Comparison of ENCODE assay signal across 1 cellular context in the genomic region with DNA sequence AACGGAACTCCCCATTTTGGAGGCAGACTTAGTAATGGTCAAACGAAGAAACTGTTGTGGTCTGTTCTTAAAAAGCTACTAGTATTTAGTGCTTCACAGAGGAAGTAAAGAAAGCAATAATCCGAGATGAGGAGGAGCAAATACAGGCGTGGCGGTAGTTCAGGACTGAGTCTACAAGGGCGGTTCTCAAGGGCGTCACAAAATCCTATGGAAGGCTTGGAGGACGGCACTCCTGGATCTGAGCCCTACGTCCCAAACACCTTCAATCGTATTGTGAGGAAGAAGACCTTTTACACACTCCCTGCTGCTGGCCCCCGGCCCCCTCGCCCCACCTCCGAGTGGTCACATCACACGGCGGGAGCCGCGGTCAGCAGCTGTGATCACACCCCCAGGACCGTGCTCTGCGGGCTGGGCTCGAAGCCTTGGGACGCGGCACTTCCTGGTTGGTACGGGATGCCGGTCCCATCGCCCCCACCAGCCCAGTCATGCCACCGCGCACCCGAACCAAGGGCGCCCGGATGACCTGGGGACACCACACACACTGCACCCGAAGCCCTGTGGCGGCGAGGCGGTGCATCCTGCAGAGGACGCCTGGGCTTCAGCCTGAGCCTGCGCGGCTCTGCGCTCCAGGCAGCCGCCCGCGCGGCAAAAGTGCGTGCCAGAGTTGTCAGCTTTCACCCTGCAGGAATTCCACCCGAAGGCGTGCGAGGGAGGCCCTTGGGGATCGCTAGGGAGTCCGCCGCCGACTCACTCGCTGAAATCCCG.
TF ChIP-seq lines count a peak whose summit lies in the region.

No MANE protein-coding gene starts in this region.

TF ChIP-seq in K562, 482 proteins besides CTCF, POLR2A, EP300 and RAD21 (continued from another document and continues in another):
- TF ChIP-seq, protein P1, sequence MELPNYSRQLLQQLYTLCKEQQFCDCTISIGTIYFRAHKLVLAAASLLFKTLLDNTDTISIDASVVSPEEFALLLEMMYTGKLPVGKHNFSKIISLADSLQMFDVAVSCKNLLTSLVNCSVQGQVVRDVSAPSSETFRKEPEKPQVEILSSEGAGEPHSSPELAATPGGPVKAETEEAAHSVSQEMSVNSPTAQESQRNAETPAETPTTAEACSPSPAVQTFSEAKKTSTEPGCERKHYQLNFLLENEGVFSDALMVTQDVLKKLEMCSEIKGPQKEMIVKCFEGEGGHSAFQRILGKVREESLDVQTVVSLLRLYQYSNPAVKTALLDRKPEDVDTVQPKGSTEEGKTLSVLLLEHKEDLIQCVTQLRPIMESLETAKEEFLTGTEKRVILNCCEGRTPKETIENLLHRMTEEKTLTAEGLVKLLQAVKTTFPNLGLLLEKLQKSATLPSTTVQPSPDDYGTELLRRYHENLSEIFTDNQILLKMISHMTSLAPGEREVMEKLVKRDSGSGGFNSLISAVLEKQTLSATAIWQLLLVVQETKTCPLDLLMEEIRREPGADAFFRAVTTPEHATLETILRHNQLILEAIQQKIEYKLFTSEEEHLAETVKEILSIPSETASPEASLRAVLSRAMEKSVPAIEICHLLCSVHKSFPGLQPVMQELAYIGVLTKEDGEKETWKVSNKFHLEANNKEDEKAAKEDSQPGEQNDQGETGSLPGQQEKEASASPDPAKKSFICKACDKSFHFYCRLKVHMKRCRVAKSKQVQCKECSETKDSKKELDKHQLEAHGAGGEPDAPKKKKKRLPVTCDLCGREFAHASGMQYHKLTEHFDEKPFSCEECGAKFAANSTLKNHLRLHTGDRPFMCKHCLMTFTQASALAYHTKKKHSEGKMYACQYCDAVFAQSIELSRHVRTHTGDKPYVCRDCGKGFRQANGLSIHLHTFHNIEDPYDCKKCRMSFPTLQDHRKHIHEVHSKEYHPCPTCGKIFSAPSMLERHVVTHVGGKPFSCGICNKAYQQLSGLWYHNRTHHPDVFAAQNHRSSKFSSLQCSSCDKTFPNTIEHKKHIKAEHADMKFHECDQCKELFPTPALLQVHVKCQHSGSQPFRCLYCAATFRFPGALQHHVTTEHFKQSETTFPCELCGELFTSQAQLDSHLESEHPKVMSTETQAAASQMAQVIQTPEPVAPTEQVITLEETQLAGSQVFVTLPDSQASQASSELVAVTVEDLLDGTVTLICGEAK (IDR thresholded peaks at IDR 0.05), result no peak
- TF ChIP-seq, protein P1 (CRISPR knock-in tag; IDR thresholded peaks at IDR 0.05), result no peak
- no peak for TF ChIP-seq ZNF408 (CRISPR knock-in tag; IDR thresholded peaks at IDR 0.05; ENCODE audit: low read depth)
- no peak; the same call in 1 of the 2 replicates for TF ChIP-seq CBFA2T2 (conservative IDR thresholded peaks at IDR 0.05)
- TF ChIP-seq ADNP (tag; IDR thresholded peaks at IDR 0.05), result no peak
- TF ChIP-seq BRD9 (IDR thresholded peaks at IDR 0.05; ENCODE audit: low read depth, partially characterized antibody), result peak; percentile 52
- no peak for TF ChIP-seq BDP1 (IDR thresholded peaks at IDR 0.05; ENCODE audit: insufficient read depth, insufficient read length)
- TF ChIP-seq PHF21A (IDR thresholded peaks at IDR 0.05; ENCODE audit: borderline replicate concordance, low read depth), result no peak
- no peak for TF ChIP-seq GTF2A2 (tag; IDR thresholded peaks at IDR 0.05)
- TF ChIP-seq CCAR2 (IDR thresholded peaks at IDR 0.05; ENCODE audit: low read depth, low read length), result no peak
- TF ChIP-seq SAFB2 (IDR thresholded peaks at IDR 0.05; ENCODE audit: borderline replicate concordance, low read depth, low read length, severe bottlenecking), result no peak
- peak in 1 of 2 experiments; percentile 80; a peak in 1 of 4 replicates for TF ChIP-seq TEAD1 (CRISPR knock-in tag; IDR thresholded peaks at IDR 0.05)
- no peak for TF ChIP-seq RB1 (IDR thresholded peaks at IDR 0.05; ENCODE audit: low read depth)
- TF ChIP-seq MAZ (CRISPR knock-in tag; conservative IDR thresholded peaks at IDR 0.05 in 1 of 2, IDR thresholded peaks at IDR 0.05 in 1 of 2), result peak in 1 of 2 experiments; percentile 18; a peak in 3 of 4 replicates
- TF ChIP-seq, protein P2, sequence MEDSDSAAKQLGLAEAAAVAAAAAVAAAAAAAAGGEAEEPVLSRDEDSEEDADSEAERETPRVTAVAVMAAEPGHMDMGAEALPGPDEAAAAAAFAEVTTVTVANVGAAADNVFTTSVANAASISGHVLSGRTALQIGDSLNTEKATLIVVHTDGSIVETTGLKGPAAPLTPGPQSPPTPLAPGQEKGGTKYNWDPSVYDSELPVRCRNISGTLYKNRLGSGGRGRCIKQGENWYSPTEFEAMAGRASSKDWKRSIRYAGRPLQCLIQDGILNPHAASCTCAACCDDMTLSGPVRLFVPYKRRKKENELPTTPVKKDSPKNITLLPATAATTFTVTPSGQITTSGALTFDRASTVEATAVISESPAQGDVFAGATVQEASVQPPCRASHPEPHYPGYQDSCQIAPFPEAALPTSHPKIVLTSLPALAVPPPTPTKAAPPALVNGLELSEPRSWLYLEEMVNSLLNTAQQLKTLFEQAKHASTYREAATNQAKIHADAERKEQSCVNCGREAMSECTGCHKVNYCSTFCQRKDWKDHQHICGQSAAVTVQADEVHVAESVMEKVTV (CRISPR knock-in tag; IDR thresholded peaks at IDR 0.05), result no peak
- TF ChIP-seq NCOA2 (IDR thresholded peaks at IDR 0.05; ENCODE audit: partially characterized antibody in 2 of 2), result no peak
- TF ChIP-seq, protein P3, sequence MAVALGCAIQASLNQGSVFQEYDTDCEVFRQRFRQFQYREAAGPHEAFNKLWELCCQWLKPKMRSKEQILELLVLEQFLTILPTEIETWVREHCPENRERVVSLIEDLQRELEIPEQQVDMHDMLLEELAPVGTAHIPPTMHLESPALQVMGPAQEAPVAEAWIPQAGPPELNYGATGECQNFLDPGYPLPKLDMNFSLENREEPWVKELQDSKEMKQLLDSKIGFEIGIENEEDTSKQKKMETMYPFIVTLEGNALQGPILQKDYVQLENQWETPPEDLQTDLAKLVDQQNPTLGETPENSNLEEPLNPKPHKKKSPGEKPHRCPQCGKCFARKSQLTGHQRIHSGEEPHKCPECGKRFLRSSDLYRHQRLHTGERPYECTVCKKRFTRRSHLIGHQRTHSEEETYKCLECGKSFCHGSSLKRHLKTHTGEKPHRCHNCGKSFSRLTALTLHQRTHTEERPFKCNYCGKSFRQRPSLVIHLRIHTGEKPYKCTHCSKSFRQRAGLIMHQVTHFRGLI (CRISPR knock-in tag; IDR thresholded peaks at IDR 0.05), result no peak
- TF ChIP-seq EZH2 (IDR thresholded peaks at IDR 0.05; ENCODE audit: borderline replicate concordance, low read depth, low read length), result no peak
- no peak for TF ChIP-seq PTRF (tag; IDR thresholded peaks at IDR 0.05)
- TF ChIP-seq HMG20A (CRISPR knock-in tag; conservative IDR thresholded peaks at IDR 0.05), result no peak
- no peak for TF ChIP-seq KHSRP (IDR thresholded peaks at IDR 0.05)
- TF ChIP-seq HDGF (IDR thresholded peaks at IDR 0.05), result no peak
- TF ChIP-seq ZNF583 (CRISPR knock-in tag; IDR thresholded peaks at IDR 0.05), result peak; percentile 73; the same call in 1 of the 2 replicates
- TF ChIP-seq SMARCE1 (IDR thresholded peaks at IDR 0.05), result no peak
- TF ChIP-seq, protein P4, sequence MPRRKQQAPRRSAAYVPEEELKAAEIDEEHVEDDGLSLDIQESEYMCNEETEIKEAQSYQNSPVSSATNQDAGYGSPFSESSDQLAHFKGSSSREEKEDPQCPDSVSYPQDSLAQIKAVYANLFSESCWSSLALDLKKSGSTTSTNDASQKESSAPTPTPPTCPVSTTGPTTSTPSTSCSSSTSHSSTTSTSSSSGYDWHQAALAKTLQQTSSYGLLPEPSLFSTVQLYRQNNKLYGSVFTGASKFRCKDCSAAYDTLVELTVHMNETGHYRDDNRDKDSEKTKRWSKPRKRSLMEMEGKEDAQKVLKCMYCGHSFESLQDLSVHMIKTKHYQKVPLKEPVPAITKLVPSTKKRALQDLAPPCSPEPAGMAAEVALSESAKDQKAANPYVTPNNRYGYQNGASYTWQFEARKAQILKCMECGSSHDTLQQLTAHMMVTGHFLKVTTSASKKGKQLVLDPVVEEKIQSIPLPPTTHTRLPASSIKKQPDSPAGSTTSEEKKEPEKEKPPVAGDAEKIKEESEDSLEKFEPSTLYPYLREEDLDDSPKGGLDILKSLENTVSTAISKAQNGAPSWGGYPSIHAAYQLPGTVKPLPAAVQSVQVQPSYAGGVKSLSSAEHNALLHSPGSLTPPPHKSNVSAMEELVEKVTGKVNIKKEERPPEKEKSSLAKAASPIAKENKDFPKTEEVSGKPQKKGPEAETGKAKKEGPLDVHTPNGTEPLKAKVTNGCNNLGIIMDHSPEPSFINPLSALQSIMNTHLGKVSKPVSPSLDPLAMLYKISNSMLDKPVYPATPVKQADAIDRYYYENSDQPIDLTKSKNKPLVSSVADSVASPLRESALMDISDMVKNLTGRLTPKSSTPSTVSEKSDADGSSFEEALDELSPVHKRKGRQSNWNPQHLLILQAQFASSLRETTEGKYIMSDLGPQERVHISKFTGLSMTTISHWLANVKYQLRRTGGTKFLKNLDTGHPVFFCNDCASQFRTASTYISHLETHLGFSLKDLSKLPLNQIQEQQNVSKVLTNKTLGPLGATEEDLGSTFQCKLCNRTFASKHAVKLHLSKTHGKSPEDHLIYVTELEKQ (CRISPR knock-in tag; IDR thresholded peaks at IDR 0.05), result no peak
- no peak for TF ChIP-seq KAT2B (IDR thresholded peaks at IDR 0.05; ENCODE audit: low read depth, low read length)
- no peak for TF ChIP-seq DDX20 (tag; IDR thresholded peaks at IDR 0.05; ENCODE audit: low read depth)
- no peak for TF ChIP-seq ZC3H8 (IDR thresholded peaks at IDR 0.05)
- TF ChIP-seq, protein P5, sequence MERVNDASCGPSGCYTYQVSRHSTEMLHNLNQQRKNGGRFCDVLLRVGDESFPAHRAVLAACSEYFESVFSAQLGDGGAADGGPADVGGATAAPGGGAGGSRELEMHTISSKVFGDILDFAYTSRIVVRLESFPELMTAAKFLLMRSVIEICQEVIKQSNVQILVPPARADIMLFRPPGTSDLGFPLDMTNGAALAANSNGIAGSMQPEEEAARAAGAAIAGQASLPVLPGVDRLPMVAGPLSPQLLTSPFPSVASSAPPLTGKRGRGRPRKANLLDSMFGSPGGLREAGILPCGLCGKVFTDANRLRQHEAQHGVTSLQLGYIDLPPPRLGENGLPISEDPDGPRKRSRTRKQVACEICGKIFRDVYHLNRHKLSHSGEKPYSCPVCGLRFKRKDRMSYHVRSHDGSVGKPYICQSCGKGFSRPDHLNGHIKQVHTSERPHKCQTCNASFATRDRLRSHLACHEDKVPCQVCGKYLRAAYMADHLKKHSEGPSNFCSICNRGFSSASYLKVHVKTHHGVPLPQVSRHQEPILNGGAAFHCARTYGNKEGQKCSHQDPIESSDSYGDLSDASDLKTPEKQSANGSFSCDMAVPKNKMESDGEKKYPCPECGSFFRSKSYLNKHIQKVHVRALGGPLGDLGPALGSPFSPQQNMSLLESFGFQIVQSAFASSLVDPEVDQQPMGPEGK (CRISPR knock-in tag; IDR thresholded peaks at IDR 0.05; ENCODE audit: borderline replicate concordance), result no peak
- no peak for TF ChIP-seq ZNF311 (CRISPR knock-in tag; IDR thresholded peaks at IDR 0.05)
- no peak for TF ChIP-seq HMGN3 (IDR thresholded peaks at IDR 0.05; ENCODE audit: borderline replicate concordance, extremely low read depth, insufficient read length, low read depth, low read length)
- TF ChIP-seq ZNF785 (CRISPR knock-in tag; IDR thresholded peaks at IDR 0.05), result no peak
- no peak for TF ChIP-seq ASH1L (IDR thresholded peaks at IDR 0.05; ENCODE audit: borderline replicate concordance, low read depth, partially characterized antibody)
- TF ChIP-seq CC2D1A (IDR thresholded peaks at IDR 0.05), result no peak
- TF ChIP-seq RBM22 (IDR thresholded peaks at IDR 0.05; ENCODE audit: low read depth, low read length, poor library complexity, severe bottlenecking), result peak; percentile 56
- TF ChIP-seq CHD1 (IDR thresholded peaks at IDR 0.05; ENCODE audit: low read length), result no peak
- TF ChIP-seq SMARCC2 (IDR thresholded peaks at IDR 0.05; ENCODE audit: low read depth), result no peak
- TF ChIP-seq FOXJ3 (CRISPR knock-in tag; IDR thresholded peaks at IDR 0.05), result no peak
- peak; percentile 77 for TF ChIP-seq FIP1L1 (IDR thresholded peaks at IDR 0.05; ENCODE audit: low read depth, low read length, poor library complexity, severe bottlenecking)
- TF ChIP-seq BACH1 (tag; IDR thresholded peaks at IDR 0.05), result no peak
- TF ChIP-seq EWSR1 (IDR thresholded peaks at IDR 0.05; ENCODE audit: borderline replicate concordance, low read depth, partially characterized antibody), result no peak
- TF ChIP-seq TEAD4 (IDR thresholded peaks at IDR 0.05; ENCODE audit: low read length), result peak; percentile 3; the same call in 1 of the 2 replicates
- TF ChIP-seq TEAD4 (CRISPR knock-in tag; IDR thresholded peaks at IDR 0.05; ENCODE audit: borderline replicate concordance), result peak; percentile 63; the same call in 1 of the 2 replicates
- no peak for TF ChIP-seq PCBP1 (IDR thresholded peaks at IDR 0.05; ENCODE audit: low read depth, low read length, poor library complexity, severe bottlenecking)
- no peak for TF ChIP-seq ZNF347 (CRISPR knock-in tag; IDR thresholded peaks at IDR 0.05; ENCODE audit: low read depth)
